In the genomic region with DNA sequence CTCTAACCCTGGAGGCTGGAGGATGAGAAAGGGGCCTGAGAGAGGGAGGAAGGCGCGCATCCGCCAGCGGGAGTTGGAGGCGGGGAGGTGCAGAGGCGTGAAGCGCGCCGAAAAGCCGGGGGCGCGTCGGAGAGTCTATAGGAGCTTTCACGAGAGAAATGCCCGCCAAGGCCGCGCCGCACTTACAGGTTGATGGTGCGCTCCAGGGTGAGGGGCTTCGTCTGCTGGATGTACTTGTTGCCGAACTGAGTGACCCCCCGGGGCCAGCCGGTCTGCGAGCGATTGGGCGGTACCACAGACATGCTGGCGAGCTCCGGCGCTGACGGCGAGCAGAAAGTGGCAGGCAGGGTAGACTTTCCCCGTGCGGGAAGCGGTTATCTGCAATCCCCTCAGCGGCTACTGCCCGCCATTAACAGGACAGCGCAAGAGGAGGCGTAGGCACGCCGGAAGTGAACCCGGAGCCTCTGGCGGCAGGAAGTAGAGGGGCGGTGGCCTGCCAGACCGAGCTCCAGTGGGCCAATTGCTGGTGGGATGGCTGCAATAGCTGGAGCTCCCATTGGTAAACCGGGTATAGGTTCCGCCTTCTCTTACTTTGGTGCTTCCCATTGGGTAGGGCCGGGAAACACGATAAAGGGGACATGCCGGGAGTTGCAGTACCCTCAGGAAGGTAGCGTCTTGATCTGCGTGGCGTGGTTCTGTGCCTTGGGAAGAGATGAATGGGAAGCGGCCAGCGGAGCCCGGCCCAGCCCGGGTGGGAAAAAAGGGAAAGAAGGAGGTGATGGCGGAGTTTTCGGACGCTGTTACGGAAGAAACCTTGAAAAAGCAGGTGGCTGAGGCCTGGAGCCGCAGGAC, we compare ENCODE assay signal across 8 cellular contexts. TPM values are rescaled to one million over a fixed set of nuclear protein-coding genes. Genes with fewer than 3 reads are reported as not detected.
DNase-seq lines count a peak whose midpoint lies in the region; ATAC-seq and TF ChIP-seq lines count a peak whose summit lies in the region.

Gene NUDT21, minus strand, starts transcription at position 432 of the 852 bp plus-strand sequence. Its CDS starts 130 bp downstream, at position 302.
Gene OGFOD1, plus strand, starts transcription at position 654 of the 852 bp plus-strand sequence. Its CDS starts 59 bp downstream, at position 713.

- peaks cover 50% of the 10 kb centered on the region for H3K4me1 Mint-ChIP-seq in activated T-cell treated with anti-CD3 and anti-CD28 coated beads, Interleukin-2, amount 50 U/mL, for 4 hours (ENCODE audit: low read depth)

- no TSS peak for BruUV-seq in Panc1 (replicated peaks; lab: Mats Ljungman, UMichigan)

- no peaks in the 10 kb centered on the region for H3K27me3 Mint-ChIP-seq in activated T-cell treated with anti-CD3 and anti-CD28 coated beads, Interleukin-2, amount 50 U/mL, for 4 hours (ENCODE audit: low read depth)

- POLR2A ChIA-PET in Panc1 (lab: Charles Lee) = no interaction called here

- intact Hi-C loops in Panc1 (cut with micrococcal nuclease; ENCODE audit: unreplicated experiment) = no loop called here

- in situ Hi-C loops in Panc1 (cut with HindIII; ENCODE audit: low pct_unique_long_range_greater_than_20kb, low sequenced_read_pairs) = no loop called here

- DNase-seq in DMS53 (lab: John Stamatoyannopoulos, UW) = peak; percentile 99
- DNase-seq in KG1 (lab: John Stamatoyannopoulos, UW) = peak; percentile 88
- peak; percentile 87 for DNase-seq in Panc1 (ENCODE audit: low read depth, low spot score)
- peak; percentile 84 for DNase-seq in activated T-cell treated with anti-CD3 and anti-CD28 coated beads, Interleukin-2, amount 50 U/mL, for 4 hours
- DNase-seq in erythroblast (lab: John Stamatoyannopoulos, UW) = peak; percentile 98
- DNase-seq in stimulated activated CD8-positive, alpha-beta memory T cell treated with anti-CD3 and anti-CD28 coated beads, Interleukin-4, amount 100 ng/mL, for 48 hours = peak; percentile 90

- H3K27ac ChIP-seq in Panc1 (ENCODE audit: low read length) (peak within 1 kb of the TSS; percentile 90), mucosa of rectum (ENCODE audit: low read depth in 2 of 2, low read length in 2 of 2) (peak within 1 kb of the TSS; percentile 81 to 84)

- no peaks in the 10 kb centered on the region for H3K9me3 ChIP-seq in Panc1 (ENCODE audit: control insufficient read depth, insufficient read depth, low read depth, low read length)
- H3K9me3 ChIP-seq in mucosa of rectum (ENCODE audit: control insufficient read depth in 2 of 2, low read length in 2 of 2) = no peaks in the 10 kb centered on the region

- H3K27me3 ChIP-seq in Panc1 (ENCODE audit: control insufficient read depth, insufficient read depth, low read length) = no peaks in the 10 kb centered on the region
- no peaks in the 10 kb centered on the region for H3K27me3 ChIP-seq in mucosa of rectum (ENCODE audit: control insufficient read depth in 2 of 2, insufficient read depth in 2 of 2, low read length in 2 of 2)

- CTCF ChIA-PET in Panc1 (lab: Charles Lee) = interaction anchor here (0.5 to 0.6 kb wide), 3 partner anchors 31 to 251 kb away, joined by 3 to 5 read pairs (median 3); no protein-coding TSS in a partner anchor

- no peaks in the 10 kb centered on the region for H3K9me3 Mint-ChIP-seq in activated T-cell treated with anti-CD3 and anti-CD28 coated beads, Interleukin-2, amount 50 U/mL, for 4 hours

- H3K36me3 ChIP-seq in Panc1 (ENCODE audit: control insufficient read depth, insufficient read depth, low read length) = peaks cover 24% of the 10 kb centered on the region
- peaks cover 2 to 20% of the 10 kb centered on the region in 2 donors for H3K36me3 ChIP-seq in mucosa of rectum (ENCODE audit: control insufficient read depth in 2 of 2, insufficient read depth in 2 of 2, low read length in 2 of 2)

- peak; percentile 93 for TF ChIP-seq POLR2A in erythroblast (IDR thresholded peaks at IDR 0.05; ENCODE audit: low read length)

- H3K4me1 ChIP-seq in Panc1 (ENCODE audit: control insufficient read depth, insufficient read depth, low read length) (peaks cover 19% of the 10 kb centered on the region), mucosa of rectum (ENCODE audit: control insufficient read depth in 2 of 2, insufficient read depth in 2 of 2, low read length in 2 of 2) (peaks cover 16% of the 10 kb centered on the region in 2 donors)

- H3K4me3 Mint-ChIP-seq in activated T-cell treated with anti-CD3 and anti-CD28 coated beads, Interleukin-2, amount 50 U/mL, for 4 hours = peak within 1 kb of the TSS; percentile 98

- H3K36me3 Mint-ChIP-seq in activated T-cell treated with anti-CD3 and anti-CD28 coated beads, Interleukin-2, amount 50 U/mL, for 4 hours (ENCODE audit: insufficient read depth) = peaks cover 28% of the 10 kb centered on the region

- peak within 1 kb of the TSS; percentile 81 to 88 for H3K9ac ChIP-seq in mucosa of rectum (ENCODE audit: low read depth in 1 of 2, low read length in 2 of 2)

- ATAC-seq in GM21723 (IDR thresholded peaks at IDR 0.05; ENCODE audit: unreplicated experiment) = peak; percentile 96
- ATAC-seq in Panc1 = peak; percentile 99
- peak; percentile 97 to 98 for ATAC-seq in activated T-cell treated with anti-CD3 and anti-CD28 coated beads, Interleukin-2, amount 50 U/mL, for 4 hours

- H3K4me3 ChIP-seq in Panc1 (ENCODE audit: low read depth in 2 of 2, low read length in 2 of 2) = peak within 1 kb of the TSS; percentile 75 to 94
- H3K4me3 ChIP-seq in mucosa of rectum (ENCODE audit: low read length in 2 of 2) = peak within 1 kb of the TSS; percentile 89 to 98

- no peak for TF ChIP-seq CTCF in Panc1 (IDR thresholded peaks at IDR 0.05)

RNA-seq across cellular contexts. Expression of gene NUDT21, which starts in this region (rescaled TPM):
- total RNA-seq in Panc1 (2021; ENCODE audit: unreplicated experiment) = 97.6 TPM
- polyA plus RNA-seq in Panc1 (2012; ENCODE audit: insufficient read length) = 52.4 TPM
- 100 to 1,000 TPM; 234 to 247 (median 245) TPM for total RNA-seq in activated T-cell treated with anti-CD3 and anti-CD28 coated beads, Interleukin-2, amount 50 U/mL, for 4 hours

RNA-seq across cellular contexts. Expression of gene OGFOD1, which starts in this region (rescaled TPM):
- 35.8 TPM for total RNA-seq in Panc1 (2021; ENCODE audit: unreplicated experiment)
- polyA plus RNA-seq in Panc1 (2012; ENCODE audit: insufficient read length) = 26.6 TPM
- total RNA-seq in activated T-cell treated with anti-CD3 and anti-CD28 coated beads, Interleukin-2, amount 50 U/mL, for 4 hours = 100 to 1,000 TPM in 2 of 3 donors, 10 to 100 TPM in 1; 99.3 to 108 (median 101) TPM

Comparison
In these comparisons a context has a peak if more than half of its experiments do, and no peak if none do; other contexts are left out.
1. Peak in every context shown above with its lines: DNase-seq, ATAC-seq, H3K4me3 ChIP-seq and H3K27ac ChIP-seq.